Comparison of ENCODE assay signal across 21 cellular contexts in genomic region chr1:111582016-111582415, GRCh38.
"Had no signal": no experiment of that assay in that cellular context is flagged by ENCODE, and none has a peak within 500 bp of the region (broad histone marks: within the 10 kb centered on the region; RNA-seq: fewer than 3 reads in every experiment).

No MANE protein-coding gene starts in this region.

- H3K4me3 ChIP-seq: colonic mucosa, pancreas, prostate gland, vagina had no signal

- H3K27me3 ChIP-seq: colonic mucosa, pancreas, vagina had no signal

- H3K27ac ChIP-seq: colonic mucosa, pancreas, prostate gland, vagina had no signal

- H3K36me3 ChIP-seq: colonic mucosa, pancreas, prostate gland, vagina had no signal

- ATAC-seq: activated CD4-positive, alpha-beta T cell treated with anti-CD3 and anti-CD28 coated beads for 36 hours; activated CD8-positive, alpha-beta T cell treated with anti-CD3 and anti-CD28 coated beads, Interleukin-2, amount 10 ng/mL, durations not matched to agents 7 days and 5 days; naive thymus-derived CD4-positive, alpha-beta T cell; pancreas had no signal

- FAIRE-seq: bronchial epithelial cell, endometrium, frontal cortex, islet of Langerhans, pancreas had no signal

- H3K9me3 ChIP-seq: colonic mucosa, pancreas, prostate gland, vagina had no signal

- DNase-seq: activated CD4-positive, alpha-beta T cell treated with anti-CD3 and anti-CD28 coated beads for 36 hours; activated CD4-positive, CD25-positive, alpha-beta regulatory T cell; activated CD8-positive, alpha-beta T cell treated with anti-CD3 and anti-CD28 coated beads, Interleukin-2, amount 10 ng/mL, durations not matched to agents 7 days and 5 days; activated effector memory CD4-positive, alpha-beta T cell treated with anti-CD3 and anti-CD28 coated beads, Interleukin-2, amount 50 U/mL, for 16 hours; activated naive CD4-positive, alpha-beta T cell treated with anti-CD3 and anti-CD28 coated beads, Interleukin-2, amount 50 U/mL, for 16 hours; anterior cingulate cortex; colonic mucosa; effector CD8-positive, alpha-beta T cell; glutamatergic neuron; mammary epithelial cell; naive thymus-derived CD4-positive, alpha-beta T cell; nucleus accumbens; pancreas; stimulated activated naive CD4-positive, alpha-beta T cell treated with Interleukin-2 at 50 U/mL for 16 hours; T-helper 1 cell had no signal

- H3K4me1 ChIP-seq: colonic mucosa, prostate gland had no signal
